In genomic region chr10:64067009-64067606, GRCh38 we compare ENCODE assay signal across 20 cellular contexts.
"Had no signal": no experiment of that assay in that cellular context is flagged by ENCODE, and none has a peak within 500 bp of the region (broad histone marks: within the 10 kb centered on the region; RNA-seq: fewer than 3 reads in every experiment).

No MANE protein-coding gene starts in this region.

- H3K36me3 ChIP-seq: gastroesophageal sphincter, left lung, prostate gland, sigmoid colon, thyroid gland had no signal

- H3K27me3 ChIP-seq: gastroesophageal sphincter, left lung, sigmoid colon, thyroid gland had no signal

- H3K27ac ChIP-seq: gastroesophageal sphincter, left lung, prostate gland, sigmoid colon, thyroid gland had no signal

- H3K4me1 ChIP-seq: prostate gland had no signal

- ATAC-seq: activated CD8-positive, alpha-beta T cell treated with anti-CD3 and anti-CD28 coated beads, Interleukin-2, amount 10 ng/mL, durations not matched to agents 7 days and 5 days; activated T-cell treated with anti-CD3 and anti-CD28 coated beads, Interleukin-2, amount 50 U/mL, for 72 hours; effector memory CD8-positive, alpha-beta T cell; gastroesophageal sphincter; left lung; natural killer cell treated with Interleukin-12 subunit alpha and Interleukin-12 subunit beta and Interleukin-15 and Interleukin-18, amount 100 ng/mL, for 72 hours; stimulated activated effector memory CD8-positive, alpha-beta T cell treated with anti-CD3 and anti-CD28 coated beads, Interleukin-12 subunit alpha, Interleukin-12 subunit beta, amount 100 ng/mL, for 72 hours had no signal

- H3K9me3 ChIP-seq: gastroesophageal sphincter, left lung, prostate gland, sigmoid colon, thyroid gland had no signal

- H3K4me3 ChIP-seq: gastroesophageal sphincter, left lung, prostate gland, sigmoid colon, thyroid gland had no signal

- DNase-seq: activated B cell treated with CpG ODN at 0.5 μM for 24 hours; activated CD4-positive, alpha-beta T cell treated with anti-CD3 and anti-CD28 coated beads, Interleukin-2, amount 10 ng/mL, durations not matched to agents 24 days and 14 days; activated CD8-positive, alpha-beta memory T cell treated with anti-CD3 and anti-CD28 coated beads, Interleukin-2, amount 50 U/mL, for 4 hours; activated CD8-positive, alpha-beta T cell treated with anti-CD3 and anti-CD28 coated beads, Interleukin-2, amount 10 ng/mL, durations not matched to agents 7 days and 5 days; activated gamma-delta T cell; activated naive CD8-positive, alpha-beta T cell treated with anti-CD3 and anti-CD28 coated beads for 36 hours; activated T-cell treated with anti-CD3 and anti-CD28 coated beads, Interleukin-2, amount 50 U/mL, for 72 hours; cerebellar nuclear complex; effector memory CD8-positive, alpha-beta T cell; left lung; mesendoderm; occipital lobe; sigmoid colon; stimulated activated CD4-positive, alpha-beta T cell treated with anti-CD3 and anti-CD28 coated beads, Interleukin-2, amount 100 ng/mL, for 24 hours; T-helper 2 cell; thyroid gland had no signal
